In genomic region chr5:162837161-162837560, GRCh38 we compare ENCODE assay signal across 21 cellular contexts.
"Had no signal": no experiment of that assay in that cellular context is flagged by ENCODE, and none has a peak within 500 bp of the region (broad histone marks: within the 10 kb centered on the region; RNA-seq: fewer than 3 reads in every experiment).

No MANE protein-coding gene starts in this region.

- H3K4me3 ChIP-seq: colonic mucosa, gastrocnemius medialis, lung, pancreas, stomach, testis, tibial artery had no signal

- DNase-seq: colonic mucosa; dermis blood vessel endothelial cell; effector memory CD8-positive, alpha-beta T cell; erythroblast; foreskin fibroblast; gastrocnemius medialis; head of caudate nucleus; kidney; natural killer cell; pancreas; stimulated activated CD4-positive, alpha-beta T cell treated with anti-CD3 and anti-CD28 coated beads, Interleukin-2, amount 100 ng/mL, for 24 hours; stimulated activated CD4-positive, alpha-beta T cell treated with anti-CD3 and anti-CD28 coated beads, Interleukin-4, amount 100 ng/mL, for 24 hours; stimulated activated naive CD4-positive, alpha-beta T cell treated with Interleukin-2 at 50 U/mL for 16 hours; stomach; testis; tibial artery had no signal

- ATAC-seq: effector memory CD8-positive, alpha-beta T cell; left lobe of liver; natural killer cell; pancreas; sciatic nerve; stimulated activated effector memory CD8-positive, alpha-beta T cell treated with anti-CD3 and anti-CD28 coated beads, Interleukin-12 subunit alpha, Interleukin-12 subunit beta, amount 100 ng/mL, for 72 hours had no signal

- H3K27me3 ChIP-seq: colonic mucosa, gastrocnemius medialis, neutrophil, pancreas, stomach, testis, tibial artery had no signal

- H3K9me3 ChIP-seq: colonic mucosa, gastrocnemius medialis, neutrophil, pancreas, testis, tibial artery had no signal

- H3K27ac ChIP-seq: colonic mucosa, gastrocnemius medialis, neutrophil, pancreas, stomach, testis, tibial artery had no signal

- H3K4me1 ChIP-seq: colonic mucosa, pancreas, stomach, testis, tibial artery had no signal
